In the genomic region with DNA sequence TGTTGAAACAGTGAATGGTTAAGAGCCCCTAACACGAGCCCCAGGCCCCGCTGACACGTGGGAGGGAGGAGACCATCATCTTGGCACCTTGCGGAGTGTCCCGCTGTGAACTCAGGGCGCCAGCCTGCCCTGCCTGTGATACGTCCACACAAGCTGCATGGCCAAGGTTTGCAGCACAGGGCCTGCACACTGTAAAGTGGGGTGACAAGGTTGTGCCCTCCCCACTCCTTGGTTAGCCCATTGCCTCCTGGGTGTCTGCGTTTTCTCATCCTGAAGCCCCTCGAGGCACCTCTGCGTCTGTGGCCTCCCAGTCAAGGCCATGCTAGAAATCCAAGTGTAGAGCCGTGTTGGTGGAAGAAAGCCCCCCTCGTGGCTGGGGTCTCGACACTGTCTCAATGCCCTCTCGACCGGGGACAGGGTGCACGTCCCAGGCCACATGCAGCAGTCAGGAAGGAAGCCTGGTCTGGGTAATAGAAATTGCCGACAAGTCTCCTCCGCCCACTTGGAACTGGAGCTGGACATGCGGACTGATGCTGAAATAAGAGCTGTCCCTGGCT, we compare ENCODE assay signal across 23 cellular contexts.
A peak's percentile ranks its signal among the peaks of the same experiment; 100 is the strongest.
DNase-seq lines count a peak whose midpoint lies in the region; ATAC-seq and TF ChIP-seq lines count a peak whose summit lies in the region.
"Had no signal": no experiment of that assay in that cellular context is flagged by ENCODE, and none has a peak within 500 bp of the region (broad histone marks: within the 10 kb centered on the region; RNA-seq: fewer than 3 reads in every experiment).

No MANE protein-coding gene starts in this region.

- intact Hi-C loops in CD14-positive monocyte (cut with micrococcal nuclease) = no loop called here
- intact Hi-C loops in posterior vena cava (cut with DNase I) = no loop called here

- peak; percentile 43 for DNase-seq in activated CD8-positive, alpha-beta memory T cell treated with anti-CD3 and anti-CD28 coated beads for 24 hours
- DNase-seq in activated CD8-positive, alpha-beta memory T cell treated with anti-CD3 and anti-CD28 coated beads, Interleukin-2, amount 10 ng/mL, durations not matched to agents 7 days and 5 days = no peak
- DNase-seq in CD14-positive monocyte (ENCODE audit: low spot score) = peak; percentile 39
- peak; percentile 39 for DNase-seq in activated CD8-positive, alpha-beta memory T cell treated with anti-CD3 and anti-CD28 coated beads, Interleukin-2, amount 50 U/mL, for 48 hours
- DNase-seq in posterior vena cava (ENCODE audit: low spot score) = peak; percentile 76
- no peak for DNase-seq in stimulated activated naive CD4-positive, alpha-beta T cell treated with Interleukin-2 at 50 U/mL for 16 hours (lab: John Stamatoyannopoulos, UW)
- DNase-seq in NOMO-1 treated with dmso at 0.1 percent for 144 hours (lab: John Stamatoyannopoulos, UW; ENCODE audit: unreplicated experiment) = no peak
- DNase-seq in NCI-H1436 (lab: John Stamatoyannopoulos, UW) = no peak
- DNase-seq: activated CD4-positive, alpha-beta T cell treated with anti-CD3 and anti-CD28 coated beads, Interleukin-2, amount 50 U/mL, for 4 hours; activated CD4-positive, CD25-positive, alpha-beta regulatory T cell; CD4-positive, alpha-beta memory T cell; cerebellar nuclear complex; naive B cell; NCI-H1105 treated with DMSO at 0.1 percent for 48 hours; NCI-H2029 treated with DMSO at 0.1 percent for 48 hours; NCI-H226; NCI-H774; nucleus accumbens; stimulated activated CD4-positive, alpha-beta T cell treated with anti-CD3 and anti-CD28 coated beads, Interleukin-12 subunit alpha, Interleukin-12 subunit beta, amount 100 ng/mL, for 4 hours; stimulated activated CD4-positive, alpha-beta T cell treated with anti-CD3 and anti-CD28 coated beads, Interleukin-4, amount 100 ng/mL, for 24 hours; stimulated activated naive CD4-positive, alpha-beta T cell; T1000 had no signal

- no peak overlapping the region for H3K27ac Mint-ChIP-seq in activated CD8-positive, alpha-beta memory T cell treated with anti-CD3 and anti-CD28 coated beads, Interleukin-2, amount 10 ng/mL, durations not matched to agents 7 days and 5 days
- no peak overlapping the region for H3K27ac Mint-ChIP-seq in CD14-positive monocyte
- H3K27ac Mint-ChIP-seq: CD4-positive, alpha-beta memory T cell; naive B cell had no signal

- TF ChIP-seq CTCF in CD14-positive monocyte (IDR thresholded peaks at IDR 0.05) = no peak

- H3K36me3 Mint-ChIP-seq in activated CD8-positive, alpha-beta memory T cell treated with anti-CD3 and anti-CD28 coated beads, Interleukin-2, amount 10 ng/mL, durations not matched to agents 7 days and 5 days = peaks cover 4% of the 10 kb centered on the region
- H3K36me3 Mint-ChIP-seq in CD14-positive monocyte = no peaks in the 10 kb centered on the region

- CTCF ChIA-PET in activated CD8-positive, alpha-beta memory T cell treated with anti-CD3 and anti-CD28 coated beads, Interleukin-2, amount 10 ng/mL, durations not matched to agents 7 days and 5 days (lab: Charles Lee) = no interaction called here

- H3K4me3 Mint-ChIP-seq in activated CD8-positive, alpha-beta memory T cell treated with anti-CD3 and anti-CD28 coated beads, Interleukin-2, amount 10 ng/mL, durations not matched to agents 7 days and 5 days = no peak overlapping the region
- no peak overlapping the region for H3K4me3 Mint-ChIP-seq in CD14-positive monocyte
- H3K4me3 Mint-ChIP-seq: CD4-positive, alpha-beta memory T cell; naive B cell had no signal

- peaks cover 31% of the 10 kb centered on the region for H3K27me3 Mint-ChIP-seq in activated CD8-positive, alpha-beta memory T cell treated with anti-CD3 and anti-CD28 coated beads, Interleukin-2, amount 10 ng/mL, durations not matched to agents 7 days and 5 days
- H3K27me3 Mint-ChIP-seq in CD14-positive monocyte (ENCODE audit: low read depth in 3 of 3) = peaks cover 11 to 15% (median 13%) of the 10 kb centered on the region in 3 donors

- ATAC-seq in activated CD8-positive, alpha-beta memory T cell treated with anti-CD3 and anti-CD28 coated beads, Interleukin-2, amount 10 ng/mL, durations not matched to agents 7 days and 5 days = no peak
- ATAC-seq: heart left ventricle had no signal

- peaks cover 12% of the 10 kb centered on the region for H3K9me3 Mint-ChIP-seq in activated CD8-positive, alpha-beta memory T cell treated with anti-CD3 and anti-CD28 coated beads, Interleukin-2, amount 10 ng/mL, durations not matched to agents 7 days and 5 days (ENCODE audit: low read depth)
- peaks cover 0 to 16% (median 11%) of the 10 kb centered on the region in 7 donors for H3K9me3 Mint-ChIP-seq in CD14-positive monocyte

- no peaks in the 10 kb centered on the region for H3K4me1 Mint-ChIP-seq in activated CD8-positive, alpha-beta memory T cell treated with anti-CD3 and anti-CD28 coated beads, Interleukin-2, amount 10 ng/mL, durations not matched to agents 7 days and 5 days
- no peaks in the 10 kb centered on the region for H3K4me1 Mint-ChIP-seq in CD14-positive monocyte

Comparison
In these comparisons a context has a peak if more than half of its experiments do, and no peak if none do; other contexts are left out.
1. DNase-seq: peak in activated CD8-positive, alpha-beta memory T cell treated with anti-CD3 and anti-CD28 coated beads for 24 hours (single experiment), CD14-positive monocyte (single experiment), activated CD8-positive, alpha-beta memory T cell treated with anti-CD3 and anti-CD28 coated beads, Interleukin-2, amount 50 U/mL, for 48 hours (single experiment) and posterior vena cava (single experiment); none in activated CD8-positive, alpha-beta memory T cell treated with anti-CD3 and anti-CD28 coated beads, Interleukin-2, amount 10 ng/mL, durations not matched to agents 7 days and 5 days (single experiment), stimulated activated naive CD4-positive, alpha-beta T cell treated with Interleukin-2 at 50 U/mL for 16 hours (single experiment), NOMO-1 treated with dmso at 0.1 percent for 144 hours (single experiment) and NCI-H1436 (single experiment).